Comparison of ENCODE assay signal across 9 cellular contexts in genomic region chr18:79681484-79682387, GRCh38. TPM values are rescaled to one million over a fixed set of nuclear protein-coding genes. Genes with fewer than 3 reads are reported as not detected.
DNase-seq lines count a peak whose midpoint lies in the region; ATAC-seq and TF ChIP-seq lines count a peak whose summit lies in the region.
"Had no signal": no experiment of that assay in that cellular context is flagged by ENCODE, and none has a peak within 500 bp of the region (broad histone marks: within the 10 kb centered on the region; RNA-seq: fewer than 3 reads in every experiment).

No MANE protein-coding gene starts in this region.

- H3K4me2 ChIP-seq in MM.1S (ENCODE audit: low read depth, low read length), result peak overlapping the region; percentile 68; the same call in 1 of the 2 replicates

- peak overlapping the region; percentile 92 for H3K27ac Mint-ChIP-seq in activated CD8-positive, alpha-beta T cell treated with anti-CD3 and anti-CD28 coated beads, Interleukin-2, amount 10 ng/mL, durations not matched to agents 7 days and 5 days
- no peak overlapping the region for H3K27ac Mint-ChIP-seq in glutamatergic neuron (ENCODE audit: unreplicated experiment)

- no peak overlapping the region for H3K27ac ChIP-seq in MM.1S (ENCODE audit: low read length)
- H3K27ac ChIP-seq: parathyroid adenoma had no signal

- CTCF ChIA-PET in activated CD8-positive, alpha-beta T cell treated with anti-CD3 and anti-CD28 coated beads, Interleukin-2, amount 10 ng/mL, durations not matched to agents 7 days and 5 days (lab: Charles Lee), result no interaction called here

- no peak for ATAC-seq in activated CD8-positive, alpha-beta T cell treated with anti-CD3 and anti-CD28 coated beads, Interleukin-2, amount 10 ng/mL, durations not matched to agents 7 days and 5 days
- no peak for ATAC-seq in GM18502 (IDR thresholded peaks at IDR 0.05; ENCODE audit: poor library complexity, unreplicated experiment)
- no peak for ATAC-seq in HG02938 (IDR thresholded peaks at IDR 0.05; ENCODE audit: unreplicated experiment)

- H3K36me3 ChIP-seq in MM.1S (replicated peaks; ENCODE audit: insufficient read depth, low read length), result peaks cover 5% of the 10 kb centered on the region; the same call in 1 of the 2 replicates
- H3K36me3 ChIP-seq in BE2C, result no peaks in the 10 kb centered on the region

- H3K36me3 Mint-ChIP-seq in activated CD8-positive, alpha-beta T cell treated with anti-CD3 and anti-CD28 coated beads, Interleukin-2, amount 10 ng/mL, durations not matched to agents 7 days and 5 days (ENCODE audit: low read depth), result peaks cover 50% of the 10 kb centered on the region
- peaks cover 6% of the 10 kb centered on the region for H3K36me3 Mint-ChIP-seq in glutamatergic neuron (ENCODE audit: unreplicated experiment)

- no peak overlapping the region for H2AFZ ChIP-seq in MM.1S (ENCODE audit: low read length)
- H2AFZ ChIP-seq: parathyroid adenoma had no signal

- no peaks in the 10 kb centered on the region for H3K9me3 Mint-ChIP-seq in activated CD8-positive, alpha-beta T cell treated with anti-CD3 and anti-CD28 coated beads, Interleukin-2, amount 10 ng/mL, durations not matched to agents 7 days and 5 days (ENCODE audit: insufficient read depth)
- peaks cover 9% of the 10 kb centered on the region for H3K9me3 Mint-ChIP-seq in glutamatergic neuron (ENCODE audit: unreplicated experiment)

- H3K9me2 ChIP-seq in MM.1S (replicated peaks; ENCODE audit: insufficient read depth, low read length), result no peaks in the 10 kb centered on the region

- peaks cover 76% of the 10 kb centered on the region for H3K4me1 Mint-ChIP-seq in activated CD8-positive, alpha-beta T cell treated with anti-CD3 and anti-CD28 coated beads, Interleukin-2, amount 10 ng/mL, durations not matched to agents 7 days and 5 days (ENCODE audit: low read depth)
- peaks cover 10% of the 10 kb centered on the region for H3K4me1 Mint-ChIP-seq in glutamatergic neuron (ENCODE audit: low read depth, unreplicated experiment)

- H3K4me3 ChIP-seq in MM.1S (ENCODE audit: low read length) (no peak overlapping the region), BE2C (ENCODE audit: low read depth, low read length) (no peak overlapping the region)

- TF ChIP-seq CTCF in MM.1S (IDR thresholded peaks at IDR 0.05; ENCODE audit: low read length) (no peak), glutamatergic neuron (IDR thresholded peaks at IDR 0.05; ENCODE audit: partially characterized antibody, unreplicated experiment) (no peak), BE2C (IDR thresholded peaks at IDR 0.05; ENCODE audit: low read depth, low read length) (no peak)

- H3F3A ChIP-seq in MM.1S (ENCODE audit: insufficient read depth, low read length), result no peaks in the 10 kb centered on the region

- POLR2A ChIA-PET in activated CD8-positive, alpha-beta T cell treated with anti-CD3 and anti-CD28 coated beads, Interleukin-2, amount 10 ng/mL, durations not matched to agents 7 days and 5 days (lab: Charles Lee), result interaction anchor here (2.0 kb wide), 1 partner anchor 306 kb away, joined by 4 read pairs; the partner anchor contains the start of gene TXNL4A

- H3K4me1 ChIP-seq in MM.1S (ENCODE audit: low read length) (peaks cover 15% of the 10 kb centered on the region; the same call in 1 of the 2 replicates), BE2C (no peaks in the 10 kb centered on the region; the same call in 1 of the 2 replicates)

- H3K4me3 Mint-ChIP-seq in activated CD8-positive, alpha-beta T cell treated with anti-CD3 and anti-CD28 coated beads, Interleukin-2, amount 10 ng/mL, durations not matched to agents 7 days and 5 days, result peak overlapping the region; percentile 87
- peak overlapping the region; percentile 90 for H3K4me3 Mint-ChIP-seq in glutamatergic neuron (ENCODE audit: unreplicated experiment)

- DNase-seq in MM.1S (no peak), glutamatergic neuron (no peak), BE2C (no peak), NCI-H2171 (lab: John Stamatoyannopoulos, UW) (no peak)
- peak; percentile 74 for DNase-seq in activated CD8-positive, alpha-beta T cell treated with anti-CD3 and anti-CD28 coated beads, Interleukin-2, amount 10 ng/mL, durations not matched to agents 7 days and 5 days
- DNase-seq in stimulated activated CD8-positive, alpha-beta memory T cell treated with anti-CD3 and anti-CD28 coated beads, Interleukin-12 subunit alpha, Interleukin-12 subunit beta, amount 100 ng/mL, for 4 hours (ENCODE audit: low read depth), result peak; percentile 28

- H3K9me3 ChIP-seq in MM.1S (replicated peaks; ENCODE audit: insufficient read depth, low read length) (no peaks in the 10 kb centered on the region), BE2C (no peaks in the 10 kb centered on the region)

- H3K27me3 ChIP-seq in MM.1S (replicated peaks; ENCODE audit: insufficient read depth, low read length) (no peaks in the 10 kb centered on the region), BE2C (no peaks in the 10 kb centered on the region)

- peaks cover 67% of the 10 kb centered on the region for H3K79me2 ChIP-seq in MM.1S (ENCODE audit: low read length)

- H3K9ac ChIP-seq in MM.1S (ENCODE audit: low read length), result no peak overlapping the region
- H3K9ac ChIP-seq: parathyroid adenoma had no signal

- H4K20me1 ChIP-seq in MM.1S (ENCODE audit: insufficient read depth, low read length), result no peaks in the 10 kb centered on the region

- no peaks in the 10 kb centered on the region for H3K27me3 Mint-ChIP-seq in activated CD8-positive, alpha-beta T cell treated with anti-CD3 and anti-CD28 coated beads, Interleukin-2, amount 10 ng/mL, durations not matched to agents 7 days and 5 days (ENCODE audit: low read depth)
- peaks cover 3% of the 10 kb centered on the region for H3K27me3 Mint-ChIP-seq in glutamatergic neuron (ENCODE audit: unreplicated experiment)

RNA-seq across cellular contexts. Expression of gene CTDP1, which starts 2.1 kb away (rescaled TPM):
- 10 to 100 TPM; 35.5 to 36.8 TPM for total RNA-seq in activated CD8-positive, alpha-beta T cell treated with anti-CD3 and anti-CD28 coated beads, Interleukin-2, amount 10 ng/mL, durations not matched to agents 7 days and 5 days
- total RNA-seq in glutamatergic neuron (ENCODE audit: unreplicated experiment), result 34.8 TPM
- polyA plus RNA-seq in BE2C (2012; ENCODE audit: insufficient read depth, insufficient read length, low read depth), result 18.1 TPM

Comparison
In these comparisons a context has a peak if more than half of its experiments do, and no peak if none do; other contexts are left out.
1. DNase-seq: peak in activated CD8-positive, alpha-beta T cell treated with anti-CD3 and anti-CD28 coated beads, Interleukin-2, amount 10 ng/mL, durations not matched to agents 7 days and 5 days (single experiment) and stimulated activated CD8-positive, alpha-beta memory T cell treated with anti-CD3 and anti-CD28 coated beads, Interleukin-12 subunit alpha, Interleukin-12 subunit beta, amount 100 ng/mL, for 4 hours (single experiment); none in MM.1S (single experiment), glutamatergic neuron (single experiment), BE2C (single experiment) and NCI-H2171 (single experiment).